11 cellular contexts compared by ENCODE assay signal in the genomic region with DNA sequence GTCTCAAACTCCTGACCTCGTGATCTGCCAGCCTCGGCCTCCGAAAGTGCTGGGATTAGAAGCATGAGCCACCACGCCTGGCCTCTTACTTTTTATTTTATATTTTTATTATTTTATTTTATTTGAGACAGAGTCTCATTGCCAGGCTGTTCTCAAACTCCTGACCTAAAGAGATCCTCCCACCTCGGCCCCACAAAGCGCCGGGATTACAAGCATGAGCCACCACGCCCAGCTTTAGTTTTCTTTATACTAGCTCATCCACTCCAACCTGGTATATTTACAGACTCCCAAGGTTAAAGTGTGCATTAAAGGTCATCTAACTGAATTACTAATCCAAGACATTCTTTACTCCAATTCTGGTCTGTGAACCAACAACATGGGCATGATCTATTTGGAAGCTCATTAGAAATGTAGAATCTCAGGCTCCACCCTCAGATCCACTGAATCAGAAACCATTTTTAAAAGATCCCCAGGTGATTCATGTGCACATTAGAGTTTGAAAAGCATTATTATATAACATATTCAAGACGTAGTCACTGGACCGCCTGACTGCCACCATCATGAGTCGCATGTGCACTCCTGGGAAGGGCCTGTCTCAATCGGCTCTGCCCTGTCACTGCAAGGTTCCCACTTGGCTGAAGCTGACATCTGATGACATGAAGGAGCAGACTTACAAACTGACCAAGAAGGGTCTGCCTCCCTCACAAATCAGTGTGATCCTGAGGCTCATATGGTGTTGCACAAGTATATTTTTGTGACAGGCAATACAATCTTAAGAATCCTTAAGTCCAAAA. TPM values are rescaled to one million over a fixed set of nuclear protein-coding genes. Genes with fewer than 3 reads are reported as not detected.
A peak's percentile ranks its signal among the peaks of the same experiment; 100 is the strongest.
DNase-seq lines count a peak whose midpoint lies in the region; ATAC-seq and TF ChIP-seq lines count a peak whose summit lies in the region.
"Had no signal": no experiment of that assay in that cellular context is flagged by ENCODE, and none has a peak within 500 bp of the region (broad histone marks: within the 10 kb centered on the region; RNA-seq: fewer than 3 reads in every experiment).

No MANE protein-coding gene starts in this region.

- no peaks in the 10 kb centered on the region for H3K27me3 ChIP-seq in esophagus (ENCODE audit: control insufficient read depth in 1 of 2, insufficient read depth in 2 of 2, low read length in 2 of 2)
- no peaks in the 10 kb centered on the region for H3K27me3 ChIP-seq in body of pancreas
- H3K27me3 ChIP-seq: ascending aorta had no signal

- TF ChIP-seq POLR2A in NB4 (IDR thresholded peaks at IDR 0.05; ENCODE audit: extremely low read depth, insufficient read length): no peak
- no peak for TF ChIP-seq POLR2A in body of pancreas (IDR thresholded peaks at IDR 0.05)

- no peaks in the 10 kb centered on the region for H3K36me3 ChIP-seq in esophagus (ENCODE audit: control insufficient read depth in 2 of 2, insufficient read depth in 2 of 2, low read length in 1 of 2)
- H3K36me3 ChIP-seq in body of pancreas (replicated peaks in 1 of 2; ENCODE audit: insufficient read depth in 1 of 2, low read depth in 2 of 2): no peaks in the 10 kb centered on the region
- H3K36me3 ChIP-seq: ascending aorta had no signal

- 70 to 71% methylated on average over 12 of the region's 12 CpGs for WGBS in esophagus, 2 donors
- WGBS in body of pancreas, 2 donors: 89 to 90% methylated on average over 12 of the region's 12 CpGs

- no peak for ATAC-seq in HG02623 (IDR thresholded peaks at IDR 0.05; ENCODE audit: unreplicated experiment)
- ATAC-seq in HG02642 (IDR thresholded peaks at IDR 0.05; ENCODE audit: poor library complexity, unreplicated experiment): no peak
- ATAC-seq in body of pancreas: no peak

- no peaks in the 10 kb centered on the region for H3K9me3 ChIP-seq in esophagus (ENCODE audit: control insufficient read depth in 2 of 2, insufficient read depth in 1 of 2, low read depth in 1 of 2, low read length in 1 of 2)
- no peaks in the 10 kb centered on the region for H3K9me3 ChIP-seq in body of pancreas
- H3K9me3 ChIP-seq: ascending aorta had no signal

- intact Hi-C loops in body of pancreas (cut with DNase I): no loop called here

- peaks cover 0 to 5% of the 10 kb centered on the region in 2 donors for H3K4me1 ChIP-seq in esophagus (ENCODE audit: control insufficient read depth in 2 of 2, insufficient read depth in 2 of 2, low read length in 1 of 2)
- peaks cover 28% of the 10 kb centered on the region for H3K4me1 ChIP-seq in body of pancreas

- H3K4me3 ChIP-seq in NB4 (ENCODE audit: low read depth, low read length) (no peak overlapping the region), esophagus (ENCODE audit: low read depth in 1 of 2, low read length in 2 of 2) (no peak overlapping the region), body of pancreas (no peak overlapping the region)
- H3K4me3 ChIP-seq: ascending aorta had no signal

- DNase-seq in NB4 (ENCODE audit: low read depth): peak; percentile 78
- DNase-seq in renal cortical epithelial cell (ENCODE audit: low read depth): peak; percentile 57
- no peak for DNase-seq in activated CD4-positive, alpha-beta T cell treated with anti-CD3 and anti-CD28 coated beads, Interleukin-2, amount 50 U/mL, for 1 hour
- DNase-seq in body of pancreas: no peak
- DNase-seq: activated CD4-positive, alpha-beta T cell treated with anti-CD3 and anti-CD28 coated beads for 48 hours; nephron progenitor cell had no signal

- peak overlapping the region; percentile 31; the same call in 1 of the 2 replicates for H3K27ac ChIP-seq in C4-2B
- peak overlapping the region; percentile 77 to 91 for H3K27ac ChIP-seq in esophagus (ENCODE audit: low read depth in 2 of 2, low read length in 1 of 2)
- no peak overlapping the region for H3K27ac ChIP-seq in body of pancreas
- H3K27ac ChIP-seq: ascending aorta had no signal

- TF ChIP-seq CTCF in C4-2B (conservative IDR thresholded peaks at IDR 0.05): no peak
- TF ChIP-seq CTCF in NB4 (IDR thresholded peaks at IDR 0.05; ENCODE audit: low read depth, low read length): no peak
- no peak for TF ChIP-seq CTCF in body of pancreas (IDR thresholded peaks at IDR 0.05)

RNA-seq across cellular contexts. Expression of a gene that starts 26.6 kb away (rescaled TPM):
- polyA plus RNA-seq in esophagus: 1 to 10 TPM; 4.0 to 5.8 TPM
- total RNA-seq in renal cortical epithelial cell (6.4 and 16.8 TPM in 2 replicates), body of pancreas (10 to 100 TPM; 16.8 to 20.0 TPM)

RNA-seq across cellular contexts. Expression of a gene that starts 39.9 kb away (rescaled TPM):
- polyA plus RNA-seq in esophagus: 1 to 10 TPM; 5.8 to 6.4 TPM
- 14.1 and 20.7 TPM in 2 replicates for total RNA-seq in renal cortical epithelial cell
- total RNA-seq in body of pancreas: 1 to 10 TPM; 4.0 to 7.3 TPM

Comparison
In these comparisons a context has a peak if more than half of its experiments do, and no peak if none do; other contexts are left out.
1. H3K27ac ChIP-seq: peak in C4-2B (single experiment) and esophagus (2 of 2); none in body of pancreas (0 of 4).
2. DNase-seq: peak in NB4 (single experiment) and renal cortical epithelial cell (single experiment); none in activated CD4-positive, alpha-beta T cell treated with anti-CD3 and anti-CD28 coated beads, Interleukin-2, amount 50 U/mL, for 1 hour (single experiment) and body of pancreas (0 of 4).